Comparison of ENCODE assay signal across 1 cellular context in genomic region chr15:73781038-73781925, GRCh38.
A peak's percentile ranks its signal among the peaks of the same experiment; 100 is the strongest.
TF ChIP-seq lines count a peak whose summit lies in the region.

No MANE protein-coding gene starts in this region.

TF ChIP-seq in K562, 482 proteins besides CTCF, POLR2A, EP300 and RAD21 (continued from another document and continues in another):
- peak; percentile 59 for TF ChIP-seq JUND (IDR thresholded peaks at IDR 0.05; ENCODE audit: borderline replicate concordance, low read depth, low read length)
- peak; percentile 61; the same call in 2 of the 3 replicates for TF ChIP-seq JUND (tag; IDR thresholded peaks at IDR 0.05; ENCODE audit: borderline replicate concordance, low read depth, low read length)
- TF ChIP-seq CXXC5 (CRISPR knock-in tag; IDR thresholded peaks at IDR 0.05): peak; percentile 44
- TF ChIP-seq ZNF583 (CRISPR knock-in tag; IDR thresholded peaks at IDR 0.05): no peak
- TF ChIP-seq, protein P1, sequence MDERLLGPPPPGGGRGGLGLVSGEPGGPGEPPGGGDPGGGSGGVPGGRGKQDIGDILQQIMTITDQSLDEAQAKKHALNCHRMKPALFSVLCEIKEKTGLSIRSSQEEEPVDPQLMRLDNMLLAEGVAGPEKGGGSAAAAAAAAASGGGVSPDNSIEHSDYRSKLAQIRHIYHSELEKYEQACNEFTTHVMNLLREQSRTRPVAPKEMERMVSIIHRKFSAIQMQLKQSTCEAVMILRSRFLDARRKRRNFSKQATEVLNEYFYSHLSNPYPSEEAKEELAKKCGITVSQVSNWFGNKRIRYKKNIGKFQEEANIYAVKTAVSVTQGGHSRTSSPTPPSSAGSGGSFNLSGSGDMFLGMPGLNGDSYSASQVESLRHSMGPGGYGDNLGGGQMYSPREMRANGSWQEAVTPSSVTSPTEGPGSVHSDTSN (CRISPR knock-in tag; IDR thresholded peaks at IDR 0.05; ENCODE audit: low read depth): peak; percentile 62
- TF ChIP-seq, protein P1 (tag; conservative IDR thresholded peaks at IDR 0.05; ENCODE audit: low read depth): peak; percentile 67
- peak; percentile 34; the same call in 1 of the 2 replicates for TF ChIP-seq VEZF1 (CRISPR knock-in tag; IDR thresholded peaks at IDR 0.05)
- no peak for TF ChIP-seq TAL1 (IDR thresholded peaks at IDR 0.05)
- TF ChIP-seq MCM7 (IDR thresholded peaks at IDR 0.05): no peak
- TF ChIP-seq NRF1 (conservative IDR thresholded peaks at IDR 0.05 in 1 of 2, IDR thresholded peaks at IDR 0.05 in 1 of 2): 0 out of 4 replicates have a peak, but pooled peaks of 1 of the 2 experiments have one; percentile 18
- peak; percentile 56; the same call in 1 of the 2 replicates for TF ChIP-seq RNF2 (IDR thresholded peaks at IDR 0.05)
- TF ChIP-seq, protein P2, sequence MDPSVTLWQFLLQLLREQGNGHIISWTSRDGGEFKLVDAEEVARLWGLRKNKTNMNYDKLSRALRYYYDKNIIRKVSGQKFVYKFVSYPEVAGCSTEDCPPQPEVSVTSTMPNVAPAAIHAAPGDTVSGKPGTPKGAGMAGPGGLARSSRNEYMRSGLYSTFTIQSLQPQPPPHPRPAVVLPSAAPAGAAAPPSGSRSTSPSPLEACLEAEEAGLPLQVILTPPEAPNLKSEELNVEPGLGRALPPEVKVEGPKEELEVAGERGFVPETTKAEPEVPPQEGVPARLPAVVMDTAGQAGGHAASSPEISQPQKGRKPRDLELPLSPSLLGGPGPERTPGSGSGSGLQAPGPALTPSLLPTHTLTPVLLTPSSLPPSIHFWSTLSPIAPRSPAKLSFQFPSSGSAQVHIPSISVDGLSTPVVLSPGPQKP (CRISPR knock-in tag; IDR thresholded peaks at IDR 0.05): no peak
- peak; percentile 93 for TF ChIP-seq ESRRA (IDR thresholded peaks at IDR 0.05; ENCODE audit: borderline replicate concordance, low read depth)
- no peak for TF ChIP-seq CLOCK (CRISPR knock-in tag; IDR thresholded peaks at IDR 0.05; ENCODE audit: borderline replicate concordance)
- TF ChIP-seq, protein P3, sequence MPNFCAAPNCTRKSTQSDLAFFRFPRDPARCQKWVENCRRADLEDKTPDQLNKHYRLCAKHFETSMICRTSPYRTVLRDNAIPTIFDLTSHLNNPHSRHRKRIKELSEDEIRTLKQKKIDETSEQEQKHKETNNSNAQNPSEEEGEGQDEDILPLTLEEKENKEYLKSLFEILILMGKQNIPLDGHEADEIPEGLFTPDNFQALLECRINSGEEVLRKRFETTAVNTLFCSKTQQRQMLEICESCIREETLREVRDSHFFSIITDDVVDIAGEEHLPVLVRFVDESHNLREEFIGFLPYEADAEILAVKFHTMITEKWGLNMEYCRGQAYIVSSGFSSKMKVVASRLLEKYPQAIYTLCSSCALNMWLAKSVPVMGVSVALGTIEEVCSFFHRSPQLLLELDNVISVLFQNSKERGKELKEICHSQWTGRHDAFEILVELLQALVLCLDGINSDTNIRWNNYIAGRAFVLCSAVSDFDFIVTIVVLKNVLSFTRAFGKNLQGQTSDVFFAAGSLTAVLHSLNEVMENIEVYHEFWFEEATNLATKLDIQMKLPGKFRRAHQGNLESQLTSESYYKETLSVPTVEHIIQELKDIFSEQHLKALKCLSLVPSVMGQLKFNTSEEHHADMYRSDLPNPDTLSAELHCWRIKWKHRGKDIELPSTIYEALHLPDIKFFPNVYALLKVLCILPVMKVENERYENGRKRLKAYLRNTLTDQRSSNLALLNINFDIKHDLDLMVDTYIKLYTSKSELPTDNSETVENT (CRISPR knock-in tag; IDR thresholded peaks at IDR 0.05): no peak
- TF ChIP-seq DACH1 (IDR thresholded peaks at IDR 0.05; ENCODE audit: partially characterized antibody): no peak
- peak; percentile 55 for TF ChIP-seq MYC (IDR thresholded peaks at IDR 0.05; ENCODE audit: low read depth, low read length)
- 0 out of 2 replicates have a peak, but pooled peaks have one; percentile 37 for TF ChIP-seq MYC (CRISPR knock-in tag; IDR thresholded peaks at IDR 0.05; ENCODE audit: borderline replicate concordance, low read depth)
- TF ChIP-seq HIVEP1 (CRISPR knock-in tag; IDR thresholded peaks at IDR 0.05): 0 out of 2 replicates have a peak, but pooled peaks have one; percentile 34
- TF ChIP-seq MIER1 (IDR thresholded peaks at IDR 0.05; ENCODE audit: low read depth): no peak
- no peak for TF ChIP-seq SIRT6 (IDR thresholded peaks at IDR 0.05; ENCODE audit: low read depth, low read length)
- TF ChIP-seq, protein P4, sequence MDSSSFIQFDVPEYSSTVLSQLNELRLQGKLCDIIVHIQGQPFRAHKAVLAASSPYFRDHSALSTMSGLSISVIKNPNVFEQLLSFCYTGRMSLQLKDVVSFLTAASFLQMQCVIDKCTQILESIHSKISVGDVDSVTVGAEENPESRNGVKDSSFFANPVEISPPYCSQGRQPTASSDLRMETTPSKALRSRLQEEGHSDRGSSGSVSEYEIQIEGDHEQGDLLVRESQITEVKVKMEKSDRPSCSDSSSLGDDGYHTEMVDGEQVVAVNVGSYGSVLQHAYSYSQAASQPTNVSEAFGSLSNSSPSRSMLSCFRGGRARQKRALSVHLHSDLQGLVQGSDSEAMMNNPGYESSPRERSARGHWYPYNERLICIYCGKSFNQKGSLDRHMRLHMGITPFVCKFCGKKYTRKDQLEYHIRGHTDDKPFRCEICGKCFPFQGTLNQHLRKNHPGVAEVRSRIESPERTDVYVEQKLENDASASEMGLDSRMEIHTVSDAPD (CRISPR knock-in tag; IDR thresholded peaks at IDR 0.05): no peak
- TF ChIP-seq DEAF1 (CRISPR knock-in tag; IDR thresholded peaks at IDR 0.05): no peak
- no peak for TF ChIP-seq ZBTB7A (IDR thresholded peaks at IDR 0.05; ENCODE audit: borderline replicate concordance, control insufficient read depth, low read depth, low read length)
- TF ChIP-seq NR2C2 (CRISPR knock-in tag; IDR thresholded peaks at IDR 0.05): no peak
- TF ChIP-seq NR2C2 (tag; IDR thresholded peaks at IDR 0.05): peak; percentile 81
- TF ChIP-seq HNRNPLL (IDR thresholded peaks at IDR 0.05; ENCODE audit: low read depth, low read length, poor library complexity, severe bottlenecking): peak; percentile 21
- no peak for TF ChIP-seq ILK (tag; IDR thresholded peaks at IDR 0.05; ENCODE audit: borderline replicate concordance, low read depth)
- TF ChIP-seq TAF9B (IDR thresholded peaks at IDR 0.05; ENCODE audit: partially characterized antibody): no peak
- TF ChIP-seq ELF2 (CRISPR knock-in tag; IDR thresholded peaks at IDR 0.05): no peak
- TF ChIP-seq BRD9 (IDR thresholded peaks at IDR 0.05; ENCODE audit: low read depth, partially characterized antibody): peak; percentile 76
- TF ChIP-seq BCLAF1 (IDR thresholded peaks at IDR 0.05; ENCODE audit: borderline replicate concordance in 1 of 2, control insufficient read depth in 1 of 2, low read depth in 2 of 2, low read length in 1 of 2): no peak
- TF ChIP-seq, protein P5, sequence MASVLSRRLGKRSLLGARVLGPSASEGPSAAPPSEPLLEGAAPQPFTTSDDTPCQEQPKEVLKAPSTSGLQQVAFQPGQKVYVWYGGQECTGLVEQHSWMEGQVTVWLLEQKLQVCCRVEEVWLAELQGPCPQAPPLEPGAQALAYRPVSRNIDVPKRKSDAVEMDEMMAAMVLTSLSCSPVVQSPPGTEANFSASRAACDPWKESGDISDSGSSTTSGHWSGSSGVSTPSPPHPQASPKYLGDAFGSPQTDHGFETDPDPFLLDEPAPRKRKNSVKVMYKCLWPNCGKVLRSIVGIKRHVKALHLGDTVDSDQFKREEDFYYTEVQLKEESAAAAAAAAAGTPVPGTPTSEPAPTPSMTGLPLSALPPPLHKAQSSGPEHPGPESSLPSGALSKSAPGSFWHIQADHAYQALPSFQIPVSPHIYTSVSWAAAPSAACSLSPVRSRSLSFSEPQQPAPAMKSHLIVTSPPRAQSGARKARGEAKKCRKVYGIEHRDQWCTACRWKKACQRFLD (CRISPR knock-in tag; IDR thresholded peaks at IDR 0.05): peak; percentile 49; the same call in 1 of the 2 replicates
- TF ChIP-seq FOXJ3 (CRISPR knock-in tag; IDR thresholded peaks at IDR 0.05): no peak
- peak in 1 of 2 experiments; percentile 12; a peak in 1 of 4 replicates for TF ChIP-seq TBL1XR1 (IDR thresholded peaks at IDR 0.05; ENCODE audit: low read length in 2 of 2)
- TF ChIP-seq ADNP (tag; IDR thresholded peaks at IDR 0.05): peak; percentile 62
- TF ChIP-seq, protein P6, sequence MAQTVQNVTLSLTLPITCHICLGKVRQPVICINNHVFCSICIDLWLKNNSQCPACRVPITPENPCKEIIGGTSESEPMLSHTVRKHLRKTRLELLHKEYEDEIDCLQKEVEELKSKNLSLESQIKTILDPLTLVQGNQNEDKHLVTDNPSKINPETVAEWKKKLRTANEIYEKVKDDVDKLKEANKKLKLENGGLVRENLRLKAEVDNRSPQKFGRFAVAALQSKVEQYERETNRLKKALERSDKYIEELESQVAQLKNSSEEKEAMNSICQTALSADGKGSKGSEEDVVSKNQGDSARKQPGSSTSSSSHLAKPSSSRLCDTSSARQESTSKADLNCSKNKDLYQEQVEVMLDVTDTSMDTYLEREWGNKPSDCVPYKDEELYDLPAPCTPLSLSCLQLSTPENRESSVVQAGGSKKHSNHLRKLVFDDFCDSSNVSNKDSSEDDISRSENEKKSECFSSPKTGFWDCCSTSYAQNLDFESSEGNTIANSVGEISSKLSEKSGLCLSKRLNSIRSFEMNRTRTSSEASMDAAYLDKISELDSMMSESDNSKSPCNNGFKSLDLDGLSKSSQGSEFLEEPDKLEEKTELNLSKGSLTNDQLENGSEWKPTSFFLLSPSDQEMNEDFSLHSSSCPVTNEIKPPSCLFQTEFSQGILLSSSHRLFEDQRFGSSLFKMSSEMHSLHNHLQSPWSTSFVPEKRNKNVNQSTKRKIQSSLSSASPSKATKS (CRISPR knock-in tag; IDR thresholded peaks at IDR 0.05): no peak
